ENCODE assay signal across 15 cellular contexts in genomic region chr3:23406576-23406975, GRCh38.
DNase-seq lines count a peak whose midpoint lies in the region; ATAC-seq and TF ChIP-seq lines count a peak whose summit lies in the region.
"Had no signal": no experiment of that assay in that cellular context is flagged by ENCODE, and none has a peak within 500 bp of the region (broad histone marks: within the 10 kb centered on the region; RNA-seq: fewer than 3 reads in every experiment).

No MANE protein-coding gene starts in this region.

- H3K27me3 ChIP-seq in adipocyte (replicated peaks; ENCODE audit: control insufficient read depth, insufficient read depth, low read length) = no peaks in the 10 kb centered on the region

- no peak overlapping the region for H3K27ac ChIP-seq in HEK293 (ENCODE audit: extremely low read depth, low read depth, low read length)
- H3K27ac ChIP-seq: A549 had no signal

- H3K9me3 ChIP-seq in HEK293 (ENCODE audit: control insufficient read depth, insufficient read depth, low read depth, low read length) = no peaks in the 10 kb centered on the region
- H3K9me3 ChIP-seq in adipocyte (ENCODE audit: control insufficient read depth, low read length) = no peaks in the 10 kb centered on the region
- H3K9me3 ChIP-seq: A549 had no signal

- POLR2A ChIA-PET in HEK293 (lab: Yijun Ruan, JAX) = no interaction called here

- H3K9ac ChIP-seq in adipocyte (ENCODE audit: low read length) = no peak overlapping the region

- H3K36me3 ChIP-seq in HEK293 (ENCODE audit: control insufficient read depth in 2 of 2, insufficient read depth in 1 of 2, low read length in 2 of 2) (no peaks in the 10 kb centered on the region), adipocyte (ENCODE audit: control insufficient read depth, insufficient read depth, low read length, severe bottlenecking) (no peaks in the 10 kb centered on the region)

- CTCF ChIA-PET in HEK293 (lab: Yijun Ruan, JAX) = interaction anchor here (0.6 kb wide), 1 partner anchor 534 kb away, joined by 3 read pairs; no protein-coding TSS in a partner anchor

- ATAC-seq in HG02610 (IDR thresholded peaks at IDR 0.05; ENCODE audit: unreplicated experiment) (no peak), GM21367 (IDR thresholded peaks at IDR 0.05; ENCODE audit: unreplicated experiment) (no peak)
- ATAC-seq: A549 had no signal

- DNase-seq in AG10803 (ENCODE audit: low read depth) = peak; percentile 11
- DNase-seq in adipocyte (ENCODE audit: low read depth) = peak; percentile 55
- peak; percentile 12 for DNase-seq in fibroblast of the conjunctiva (ENCODE audit: low read depth)
- no peak for DNase-seq in HuH-7 (ENCODE audit: low spot score)
- DNase-seq in GM19238 (ENCODE audit: insufficient read length, low spot score) = no peak
- DNase-seq: Calu3, MV-4-11, NCI-H1436, NCI-H2081 treated with DMSO at 0.1 percent for 48 hours, NCI-H446 treated with DMSO at 0.1 percent for 48 hours, NCI-H748 treated with DMSO at 0.1 percent for 48 hours had no signal

- no peak overlapping the region for H3K4me3 ChIP-seq in AG10803 (ENCODE audit: low read length)
- H3K4me3 ChIP-seq in HEK293 (ENCODE audit: low read depth, low read length) = no peak overlapping the region
- no peak overlapping the region for H3K4me3 ChIP-seq in adipocyte (ENCODE audit: low read length)
- H3K4me3 ChIP-seq: A549 had no signal

- H3K4me1 ChIP-seq in HEK293 (ENCODE audit: control insufficient read depth, insufficient read depth, low read length) (peaks cover 17% of the 10 kb centered on the region; the same call in 1 of the 2 replicates), adipocyte (ENCODE audit: control insufficient read depth, insufficient read depth, low read length) (peaks cover 7% of the 10 kb centered on the region)

- TF ChIP-seq CTCF in AG10803 (conservative IDR thresholded peaks at IDR 0.05; ENCODE audit: low read length) (no peak), HEK293 (tag by site-specific recombination; IDR thresholded peaks at IDR 0.05) (no peak)

TF ChIP-seq in HEK293, 187 proteins besides CTCF, POLR2A, EP300 and RAD21:
- TF ChIP-seq EGR2 (tag by site-specific recombination; IDR thresholded peaks at IDR 0.05; ENCODE audit: low read depth) (no peak), PRDM6 (tag by site-specific recombination; IDR thresholded peaks at IDR 0.05) (0 out of 2 replicates have a peak, but pooled peaks have one; percentile 46)

Comparison
In these comparisons a context has a peak if more than half of its experiments do, and no peak if none do; other contexts are left out.
1. DNase-seq: peak in AG10803 (single experiment), adipocyte (single experiment) and fibroblast of the conjunctiva (single experiment); none in HuH-7 (single experiment) and GM19238 (single experiment).